1 cellular context compared by ENCODE assay signal in genomic region chr2:42049411-42050349, GRCh38.
TF ChIP-seq lines count a peak whose summit lies in the region.

No MANE protein-coding gene starts in this region.

TF ChIP-seq in IMR-90, 13 proteins besides CTCF, POLR2A, EP300 and RAD21:
- TF ChIP-seq RCOR1 (IDR thresholded peaks at IDR 0.05; ENCODE audit: insufficient replicate concordance, low read length) (no peak), ELK1 (IDR thresholded peaks at IDR 0.05; ENCODE audit: borderline replicate concordance, low read depth, low read length) (no peak), NFE2L2 (IDR thresholded peaks at IDR 0.05; ENCODE audit: low read depth, low read length) (no peak), FOS (IDR thresholded peaks at IDR 0.05; ENCODE audit: low read depth, low read length) (no peak), MAFK (IDR thresholded peaks at IDR 0.05; ENCODE audit: low read depth, low read length) (no peak), BHLHE40 (IDR thresholded peaks at IDR 0.05; ENCODE audit: low read depth, low read length) (no peak), RFX5 (IDR thresholded peaks at IDR 0.05; ENCODE audit: low read depth, low read length) (no peak), MXI1 (IDR thresholded peaks at IDR 0.05; ENCODE audit: borderline replicate concordance, low read depth, low read length) (no peak), USF2 (IDR thresholded peaks at IDR 0.05; ENCODE audit: low read depth, low read length) (no peak), CHD1 (IDR thresholded peaks at IDR 0.05; ENCODE audit: low read depth, low read length) (no peak), CEBPB (IDR thresholded peaks at IDR 0.05; ENCODE audit: low read depth, low read length) (no peak), MAZ (IDR thresholded peaks at IDR 0.05; ENCODE audit: borderline replicate concordance, low read depth, low read length) (no peak), SMC3 (IDR thresholded peaks at IDR 0.05; ENCODE audit: low read depth, low read length) (no peak)
